ENCODE assay signal across 14 cellular contexts in genomic region chr20:49563015-49563980, GRCh38. TPM values are rescaled to one million over a fixed set of nuclear protein-coding genes. Genes with fewer than 3 reads are reported as not detected.
DNase-seq lines count a peak whose midpoint lies in the region; ATAC-seq and TF ChIP-seq lines count a peak whose summit lies in the region.
"Had no signal": no experiment of that assay in that cellular context is flagged by ENCODE, and none has a peak within 500 bp of the region (broad histone marks: within the 10 kb centered on the region; RNA-seq: fewer than 3 reads in every experiment).

No MANE protein-coding gene starts in this region.

- peaks cover 60% of the 10 kb centered on the region for H3K4me1 ChIP-seq in GM23248 (ENCODE audit: insufficient read depth)
- peaks cover 18% of the 10 kb centered on the region for H3K4me1 ChIP-seq in Panc1 (ENCODE audit: control insufficient read depth, insufficient read depth, low read length)
- peaks cover 0 to 4% (median 1%) of the 10 kb centered on the region in 4 donors for H3K4me1 ChIP-seq in liver (ENCODE audit: control insufficient read depth in 4 of 4, insufficient read depth in 4 of 4, low read length in 3 of 4)
- peaks cover 19 to 27% (median 23%) of the 10 kb centered on the region in 3 donors for H3K4me1 ChIP-seq in skeletal muscle tissue (ENCODE audit: control insufficient read depth in 3 of 3, insufficient read depth in 3 of 3, low read length in 3 of 3)

- H2AFZ ChIP-seq in GM23248: no peak overlapping the region

- intact Hi-C loops in Panc1 (cut with micrococcal nuclease; ENCODE audit: unreplicated experiment): no loop called here

- TF ChIP-seq RAD21 in liver (IDR thresholded peaks at IDR 0.05): no peak

- ATAC-seq in Panc1: no peak
- ATAC-seq in GM18867 (IDR thresholded peaks at IDR 0.05; ENCODE audit: unreplicated experiment): no peak
- ATAC-seq: natural killer cell treated with Interleukin-12 subunit alpha and Interleukin-12 subunit beta and Interleukin-15 and Interleukin-18, amount 100 ng/mL, for 72 hours had no signal

- no TSS peak for BruUV-seq in Panc1 (replicated peaks; lab: Mats Ljungman, UMichigan)

- WGBS in GM23248 (ENCODE audit: low coverage in 1 of 2, low lambda C conversion rate in 2 of 2, missing lambda C conversion rate in 2 of 2), 2 experiments: 80 to 88% methylated on average over 6 of the region's 6 CpGs
- WGBS in liver: 93% methylated on average over 6 of the region's 6 CpGs

- H3F3A ChIP-seq in GM23248 (ENCODE audit: insufficient read depth): peaks cover 78% of the 10 kb centered on the region

- H3K9me3 ChIP-seq in GM23248 (ENCODE audit: low read depth): no peaks in the 10 kb centered on the region
- H3K9me3 ChIP-seq in Panc1 (ENCODE audit: control insufficient read depth, insufficient read depth, low read depth, low read length): no peaks in the 10 kb centered on the region
- no peaks in the 10 kb centered on the region for H3K9me3 ChIP-seq in liver (ENCODE audit: control insufficient read depth in 4 of 4, low read length in 3 of 4)
- H3K9me3 ChIP-seq in skeletal muscle tissue (ENCODE audit: control insufficient read depth in 3 of 3, low read length in 3 of 3): no peaks in the 10 kb centered on the region

- peaks cover 67% of the 10 kb centered on the region for H3K79me2 ChIP-seq in GM23248 (ENCODE audit: insufficient read depth)

- POLR2A ChIA-PET in Panc1 (lab: Charles Lee): interaction anchor here (0.5 kb wide), 1 partner anchor 39 kb away, joined by 7 read pairs; no protein-coding TSS in a partner anchor

- H3K4me3 ChIP-seq in GM23248: no peak overlapping the region; the same call in 1 of the 2 replicates
- H3K4me3 ChIP-seq in Panc1 (ENCODE audit: low read depth in 2 of 2, low read length in 2 of 2): no peak overlapping the region
- H3K4me3 ChIP-seq in liver (ENCODE audit: low read depth in 1 of 3, low read length in 3 of 3): no peak overlapping the region
- H3K4me3 ChIP-seq in skeletal muscle tissue (ENCODE audit: low read length in 3 of 3): no peak overlapping the region

- H3K27me3 ChIP-seq in GM23248 (replicated peaks; ENCODE audit: insufficient read depth) (no peaks in the 10 kb centered on the region), Panc1 (ENCODE audit: control insufficient read depth, insufficient read depth, low read length) (no peaks in the 10 kb centered on the region), liver (ENCODE audit: control insufficient read depth in 4 of 4, insufficient read depth in 4 of 4, low read length in 3 of 4) (peaks cover 0 to 2% (median 0%) of the 10 kb centered on the region in 4 donors), skeletal muscle tissue (ENCODE audit: control insufficient read depth in 3 of 3, insufficient read depth in 3 of 3, low read length in 3 of 3) (peaks cover 8 to 12% (median 11%) of the 10 kb centered on the region in 3 donors)

- no peaks in the 10 kb centered on the region for H4K20me1 ChIP-seq in GM23248 (ENCODE audit: insufficient read depth)

- CTCF ChIA-PET in Panc1 (lab: Charles Lee): no interaction called here

- TF ChIP-seq CTCF in Panc1 (IDR thresholded peaks at IDR 0.05) (no peak), liver (IDR thresholded peaks at IDR 0.05; ENCODE audit: low read depth, low read length, missing input control) (no peak)

- H3K4me2 ChIP-seq in GM23248 (ENCODE audit: unreplicated experiment): no peak overlapping the region

- DNase-seq in GM23248: peak; percentile 28
- DNase-seq in Panc1 (ENCODE audit: low read depth, low spot score): no peak
- DNase-seq in hepatic stellate cell (ENCODE audit: low spot score): no peak
- DNase-seq in NCI-H1417 (lab: John Stamatoyannopoulos, UW): no peak
- no peak for DNase-seq in ACHN
- DNase-seq: activated gamma-delta T cell treated with Interleukin-2 at 50 U/mL for 16 hours, NCI-H2029, NCI-H526 treated with DMSO at 0.1 percent for 48 hours, trophoblast cell had no signal

- H3K9me2 ChIP-seq in GM23248 (ENCODE audit: insufficient read depth): no peaks in the 10 kb centered on the region

- H3K9ac ChIP-seq in GM23248: peak overlapping the region; percentile 61; the same call in 1 of the 2 replicates
- H3K9ac ChIP-seq in liver (ENCODE audit: low read depth in 1 of 2, low read length in 2 of 2): no peak overlapping the region
- H3K9ac ChIP-seq in skeletal muscle tissue (ENCODE audit: low read depth in 1 of 3, low read length in 3 of 3): no peak overlapping the region

- in situ Hi-C loops in GM23248 (cut with MboI) (no loop called here), Panc1 (cut with HindIII; ENCODE audit: low pct_unique_long_range_greater_than_20kb, low sequenced_read_pairs) (no loop called here), ACHN (cut with HindIII; ENCODE audit: low pct_ligation_motif_present, low pct_unique_long_range_greater_than_20kb, low sequenced_read_pairs) (no loop called here)

- H3K36me3 ChIP-seq in GM23248 (ENCODE audit: low read depth): peaks cover 11% of the 10 kb centered on the region; the same call in 1 of the 2 replicates
- no peaks in the 10 kb centered on the region for H3K36me3 ChIP-seq in Panc1 (ENCODE audit: control insufficient read depth, insufficient read depth, low read length)
- no peaks in the 10 kb centered on the region for H3K36me3 ChIP-seq in liver (ENCODE audit: control insufficient read depth in 4 of 4, insufficient read depth in 3 of 4, low read depth in 1 of 4, low read length in 3 of 4)
- H3K36me3 ChIP-seq in skeletal muscle tissue (ENCODE audit: control insufficient read depth in 3 of 3, insufficient read depth in 3 of 3, low read length in 3 of 3): no peaks in the 10 kb centered on the region

- H3K27ac ChIP-seq in GM23248 (peak overlapping the region; percentile 95), Panc1 (ENCODE audit: low read length) (peak overlapping the region; percentile 75), liver (ENCODE audit: low read depth in 1 of 2, low read length in 2 of 2) (peak overlapping the region; percentile 22 to 62), skeletal muscle tissue (ENCODE audit: low read depth, low read length) (peak overlapping the region; percentile 56)

TF ChIP-seq in liver, 16 proteins besides CTCF, POLR2A, EP300 and RAD21:
- TF ChIP-seq MAX (IDR thresholded peaks at IDR 0.05) (no peak), HNF4A (conservative IDR thresholded peaks at IDR 0.05) (no peak), FOXA2 (IDR thresholded peaks at IDR 0.05) (no peak), FOXA1 (IDR thresholded peaks at IDR 0.05) (no peak)

RNA-seq across cellular contexts. Expression of gene PTGIS, which starts 4.6 kb away (rescaled TPM):
- 178 and 192 TPM in 2 replicates for total RNA-seq in GM23248 (2014; rRNA removed; shearing (Covaris generic))
- 109 and 114 TPM in 2 replicates for polyA plus RNA-seq in GM23248 (2016; fragmentation: Nextera tagmentation; extraction: Ambion mirVana)
- total RNA-seq in Panc1 (2021; ENCODE audit: unreplicated experiment): 4.4 TPM
- 8.5 TPM for polyA plus RNA-seq in Panc1 (2012; ENCODE audit: insufficient read length)
- 1 to 10 TPM; 2.4 to 6.3 TPM for total RNA-seq in liver
- polyA plus RNA-seq in liver: 1 to 10 TPM; 2.2 to 5.2 TPM
- 25.6 TPM for total RNA-seq in skeletal muscle tissue
- polyA plus RNA-seq: IgD-negative memory B cell had no signal

Comparison
In these comparisons a context has a peak if more than half of its experiments do, and no peak if none do; other contexts are left out.
1. H3K27ac ChIP-seq: peak in every context shown above with its lines; median percentile 95 in GM23248; 75 in Panc1; 56 in skeletal muscle tissue; 42 in liver.